Comparison of ENCODE assay signal across 1 cellular context in the genomic region with DNA sequence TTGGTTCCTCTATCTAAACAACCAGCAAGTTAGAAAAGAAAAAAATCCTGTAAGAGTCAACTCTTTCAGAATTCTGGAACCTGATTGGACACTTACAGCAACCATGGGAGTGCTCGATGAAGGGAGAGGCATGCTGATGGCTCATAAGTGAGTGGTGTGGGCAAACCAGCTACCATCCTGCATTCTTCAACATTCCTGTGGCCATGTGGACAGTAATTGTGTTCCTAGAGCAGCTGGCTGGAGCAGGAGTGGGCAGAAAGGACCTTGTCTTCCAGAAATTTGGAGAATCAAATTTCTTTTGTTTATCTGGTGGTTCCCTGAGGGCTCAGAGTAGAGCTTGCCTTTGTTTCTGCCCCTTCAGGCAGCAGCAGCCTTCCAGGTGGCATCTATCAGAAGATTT.
TF ChIP-seq lines count a peak whose summit lies in the region.

No MANE protein-coding gene starts in this region.

TF ChIP-seq in IMR-90, 13 proteins besides CTCF, POLR2A, EP300 and RAD21:
- TF ChIP-seq RCOR1 (IDR thresholded peaks at IDR 0.05; ENCODE audit: insufficient replicate concordance, low read length) (no peak), RFX5 (IDR thresholded peaks at IDR 0.05; ENCODE audit: low read depth, low read length) (no peak), MXI1 (IDR thresholded peaks at IDR 0.05; ENCODE audit: borderline replicate concordance, low read depth, low read length) (peak; percentile 78; the same call in 1 of the 2 replicates), CHD1 (IDR thresholded peaks at IDR 0.05; ENCODE audit: low read depth, low read length) (no peak), MAZ (IDR thresholded peaks at IDR 0.05; ENCODE audit: borderline replicate concordance, low read depth, low read length) (peak; percentile 28; the same call in 1 of the 2 replicates), MAFK (IDR thresholded peaks at IDR 0.05; ENCODE audit: low read depth, low read length) (no peak), BHLHE40 (IDR thresholded peaks at IDR 0.05; ENCODE audit: low read depth, low read length) (peak; percentile 21; the same call in 1 of the 2 replicates)
- TF ChIP-seq, protein P1, sequence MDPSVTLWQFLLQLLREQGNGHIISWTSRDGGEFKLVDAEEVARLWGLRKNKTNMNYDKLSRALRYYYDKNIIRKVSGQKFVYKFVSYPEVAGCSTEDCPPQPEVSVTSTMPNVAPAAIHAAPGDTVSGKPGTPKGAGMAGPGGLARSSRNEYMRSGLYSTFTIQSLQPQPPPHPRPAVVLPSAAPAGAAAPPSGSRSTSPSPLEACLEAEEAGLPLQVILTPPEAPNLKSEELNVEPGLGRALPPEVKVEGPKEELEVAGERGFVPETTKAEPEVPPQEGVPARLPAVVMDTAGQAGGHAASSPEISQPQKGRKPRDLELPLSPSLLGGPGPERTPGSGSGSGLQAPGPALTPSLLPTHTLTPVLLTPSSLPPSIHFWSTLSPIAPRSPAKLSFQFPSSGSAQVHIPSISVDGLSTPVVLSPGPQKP (IDR thresholded peaks at IDR 0.05; ENCODE audit: borderline replicate concordance, low read depth, low read length), result no peak
- TF ChIP-seq, protein P2, sequence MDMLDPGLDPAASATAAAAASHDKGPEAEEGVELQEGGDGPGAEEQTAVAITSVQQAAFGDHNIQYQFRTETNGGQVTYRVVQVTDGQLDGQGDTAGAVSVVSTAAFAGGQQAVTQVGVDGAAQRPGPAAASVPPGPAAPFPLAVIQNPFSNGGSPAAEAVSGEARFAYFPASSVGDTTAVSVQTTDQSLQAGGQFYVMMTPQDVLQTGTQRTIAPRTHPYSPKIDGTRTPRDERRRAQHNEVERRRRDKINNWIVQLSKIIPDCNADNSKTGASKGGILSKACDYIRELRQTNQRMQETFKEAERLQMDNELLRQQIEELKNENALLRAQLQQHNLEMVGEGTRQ (IDR thresholded peaks at IDR 0.05; ENCODE audit: low read depth, low read length), result peak; percentile 57; the same call in 1 of the 2 replicates
